Comparison of ENCODE assay signal across 24 cellular contexts in the genomic region with DNA sequence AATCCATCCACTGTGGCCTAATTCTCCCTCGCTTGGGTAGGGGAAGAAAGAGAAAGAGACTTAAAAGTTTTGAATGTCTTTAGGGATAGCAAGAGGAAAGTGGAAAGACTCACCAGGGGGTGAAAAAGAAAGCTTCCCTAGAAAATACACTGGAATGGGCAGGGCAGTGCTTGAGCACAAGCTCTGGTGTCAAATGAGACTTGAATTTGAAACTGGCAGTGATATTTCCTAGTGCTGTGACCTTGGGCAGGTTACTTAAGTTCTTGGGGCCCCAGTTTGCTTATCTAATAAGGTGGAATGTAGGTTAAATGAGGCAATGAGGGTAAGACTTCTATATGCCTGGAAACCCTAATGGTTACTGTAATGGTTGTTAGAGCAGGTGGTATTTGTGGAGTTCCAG.
"Had no signal": no experiment of that assay in that cellular context is flagged by ENCODE, and none has a peak within 500 bp of the region (broad histone marks: within the 10 kb centered on the region; RNA-seq: fewer than 3 reads in every experiment).

No MANE protein-coding gene starts in this region.

- ATAC-seq: effector memory CD8-positive, alpha-beta T cell; esophagus mucosa; left lobe of liver; lower lobe of right lung; natural killer cell; sciatic nerve; stimulated activated memory B cell treated with anti-CD40 and anti-IgM and Interleukin-4, amounts not matched to agents 10 μg/mL and 1 μg/mL and 100 μg/mL, for 72 hours had no signal

- H3K27ac ChIP-seq: brain microvascular endothelial cell, lower lobe of right lung, pancreas, stomach, suprapubic skin, tibial nerve had no signal

- H3K27ac Mint-ChIP-seq: activated naive CD4-positive, alpha-beta T cell treated with anti-CD3 and anti-CD28 coated beads, Interleukin-2, amount 50 U/mL, for 24 hours; effector memory CD8-positive, alpha-beta T cell; natural killer cell; stimulated activated memory B cell treated with anti-CD40 and anti-IgM and Interleukin-4, amounts not matched to agents 10 μg/mL and 1 μg/mL and 100 μg/mL, for 72 hours had no signal

- H3K36me3 ChIP-seq: brain microvascular endothelial cell, lower lobe of right lung, pancreas, stomach, suprapubic skin, tibial nerve had no signal

- H3K27me3 ChIP-seq: pancreas had no signal

- H3K4me1 ChIP-seq: lower lobe of right lung, pancreas had no signal

- H3K9me3 ChIP-seq: lower lobe of right lung, pancreas, stomach, suprapubic skin, tibial nerve had no signal

- H3K4me2 ChIP-seq: smooth muscle cell had no signal

- H3K4me3 Mint-ChIP-seq: activated naive CD4-positive, alpha-beta T cell treated with anti-CD3 and anti-CD28 coated beads, Interleukin-2, amount 50 U/mL, for 24 hours; effector memory CD8-positive, alpha-beta T cell; natural killer cell; stimulated activated memory B cell treated with anti-CD40 and anti-IgM and Interleukin-4, amounts not matched to agents 10 μg/mL and 1 μg/mL and 100 μg/mL, for 72 hours had no signal

- H3K4me3 ChIP-seq: lower lobe of right lung, pancreas, smooth muscle cell, stomach, suprapubic skin, tibial nerve had no signal

- H3K36me3 Mint-ChIP-seq: activated naive CD4-positive, alpha-beta T cell treated with anti-CD3 and anti-CD28 coated beads, Interleukin-2, amount 50 U/mL, for 24 hours; stimulated activated memory B cell treated with anti-CD40 and anti-IgM and Interleukin-4, amounts not matched to agents 10 μg/mL and 1 μg/mL and 100 μg/mL, for 72 hours had no signal

- DNase-seq: activated CD4-positive, alpha-beta T cell treated with anti-CD3 and anti-CD28 coated beads, Interleukin-2, amount 50 U/mL, for 1 hour; activated gamma-delta T cell treated with Interleukin-2 at 50 U/mL for 16 hours; activated T-cell treated with anti-CD3 and anti-CD28 coated beads, Interleukin-2, amount 50 U/mL, for 1 hour; aorta; brain microvascular endothelial cell; caudate nucleus; dermis blood vessel endothelial cell; effector memory CD8-positive, alpha-beta T cell; foreskin melanocyte; hippocampal formation; islet precursor cell; lower lobe of right lung; natural killer cell; pancreas; stimulated activated CD4-positive, alpha-beta T cell treated with anti-CD3 and anti-CD28 coated beads, Interleukin-15, amount 100 ng/mL, for 24 hours; stomach had no signal

- H3K4me1 Mint-ChIP-seq: activated naive CD4-positive, alpha-beta T cell treated with anti-CD3 and anti-CD28 coated beads, Interleukin-2, amount 50 U/mL, for 24 hours; natural killer cell; stimulated activated memory B cell treated with anti-CD40 and anti-IgM and Interleukin-4, amounts not matched to agents 10 μg/mL and 1 μg/mL and 100 μg/mL, for 72 hours had no signal
